15 cellular contexts compared by ENCODE assay signal in the genomic region with DNA sequence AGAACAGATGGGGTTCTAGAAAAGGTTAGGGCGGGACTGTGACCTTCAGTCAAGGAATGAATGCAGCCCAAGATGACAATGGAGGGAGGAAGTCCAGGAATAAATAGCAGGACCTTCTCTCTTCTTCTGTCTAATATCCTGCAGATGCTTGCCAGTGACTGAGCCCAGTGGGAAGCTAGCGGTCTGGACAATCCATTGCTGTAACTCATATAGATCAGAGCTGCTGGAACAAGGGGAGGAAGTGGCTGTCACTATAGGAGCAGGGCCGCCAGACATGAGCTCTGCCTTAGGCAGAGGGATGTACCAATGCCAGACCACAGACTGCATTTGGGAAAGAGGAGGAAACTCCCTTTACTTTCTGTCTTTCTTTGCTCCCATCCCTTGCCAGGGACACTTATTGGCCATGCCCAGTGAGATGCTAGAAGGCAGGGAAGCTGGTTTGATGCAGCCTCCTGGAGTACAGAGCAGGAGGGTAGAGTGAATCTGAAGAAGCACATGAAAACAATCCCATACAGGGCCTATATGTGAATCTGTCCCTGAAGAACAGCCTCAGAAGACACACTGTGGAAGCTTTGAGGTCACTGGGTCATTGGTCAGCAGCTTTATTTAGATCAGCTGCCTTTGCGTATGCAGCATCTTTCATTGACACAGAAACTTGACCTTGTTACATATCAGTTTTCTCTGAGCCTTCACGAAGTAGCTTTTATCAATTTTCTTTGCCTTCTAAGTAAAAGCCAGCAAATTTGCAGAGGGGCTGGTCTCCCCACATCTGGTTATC.
"Had no signal": no experiment of that assay in that cellular context is flagged by ENCODE, and none has a peak within 500 bp of the region (broad histone marks: within the 10 kb centered on the region; RNA-seq: fewer than 3 reads in every experiment).

No MANE protein-coding gene starts in this region.

- H3K4me1 ChIP-seq: foreskin keratinocyte, left lung, transverse colon had no signal

- DNase-seq: activated B cell treated with CpG ODN at 0.5 μM for 24 hours; activated CD4-positive, alpha-beta T cell treated with anti-CD3 and anti-CD28 coated beads, Interleukin-2, amount 10 ng/mL, durations not matched to agents 7 days and 5 days; activated CD8-positive, alpha-beta memory T cell treated with anti-CD3 and anti-CD28 coated beads for 24 hours; amygdala; cerebellar nuclear complex; endodermal cell; foreskin keratinocyte; head of caudate nucleus; islet precursor cell; left lung; ovary; small intestine; stimulated activated naive B cell treated with anti-CD40 and anti-IgM and Interleukin-4, amounts not matched to agents 10 μg/mL and 1 μg/mL and 100 μg/mL, for 72 hours; T-helper 17 cell; transverse colon had no signal

- H3K9me3 ChIP-seq: left lung, ovary, transverse colon had no signal

- H3K36me3 ChIP-seq: left lung, ovary, transverse colon had no signal

- ATAC-seq: foreskin keratinocyte; left lung; stimulated activated naive B cell treated with anti-CD40 and anti-IgM and Interleukin-4, amounts not matched to agents 10 μg/mL and 1 μg/mL and 100 μg/mL, for 72 hours; T-helper 17 cell had no signal

- H3K4me3 ChIP-seq: left lung, ovary, transverse colon had no signal

- H3K27me3 ChIP-seq: foreskin keratinocyte, left lung, ovary, transverse colon had no signal

- H3K27ac ChIP-seq: foreskin keratinocyte, left lung, ovary, transverse colon had no signal
